ENCODE assay signal across 1 cellular context in genomic region chr1:204148098-204148406, GRCh38.
TF ChIP-seq lines count a peak whose summit lies in the region.

No MANE protein-coding gene starts in this region.

TF ChIP-seq in H1, 55 proteins besides CTCF, POLR2A, EP300 and RAD21:
- no peak for TF ChIP-seq CBX8 (IDR thresholded peaks at IDR 0.05; ENCODE audit: borderline replicate concordance, low read depth, low read length)
- no peak for TF ChIP-seq PHF8 (conservative IDR thresholded peaks at IDR 0.05; ENCODE audit: low read depth, low read length)
